Comparison of ENCODE assay signal across 9 cellular contexts in the genomic region with DNA sequence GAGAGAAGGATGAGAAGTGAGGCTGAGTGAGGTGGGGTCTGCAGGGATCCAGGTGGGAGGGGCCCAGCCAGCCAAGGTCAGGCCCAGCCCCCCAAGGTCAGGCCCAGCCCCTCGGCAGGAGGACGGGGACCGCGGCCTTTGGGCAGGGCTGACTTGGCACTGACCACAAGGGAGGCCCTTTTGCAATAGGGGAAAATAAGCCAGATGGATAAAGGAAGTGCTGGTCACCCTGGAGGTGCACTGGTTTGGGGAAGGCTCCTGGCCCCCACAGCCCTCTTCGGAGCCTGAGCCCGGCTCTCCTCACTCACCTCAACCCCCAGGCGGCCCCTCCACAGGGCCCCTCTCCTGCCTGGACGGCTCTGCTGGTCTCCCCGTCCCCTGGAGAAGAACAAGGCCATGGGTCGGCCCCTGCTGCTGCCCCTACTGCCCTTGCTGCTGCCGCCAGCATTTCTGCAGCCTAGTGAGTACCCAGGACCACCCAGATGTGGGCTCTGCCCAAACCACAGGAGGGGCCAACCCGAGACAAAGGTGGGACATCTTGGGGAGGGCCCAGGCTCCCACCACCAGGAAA. TPM values are rescaled to one million over a fixed set of nuclear protein-coding genes. Genes with fewer than 3 reads are reported as not detected.
A peak's percentile ranks its signal among the peaks of the same experiment; 100 is the strongest.
DNase-seq lines count a peak whose midpoint lies in the region; ATAC-seq, FAIRE-seq and TF ChIP-seq lines count a peak whose summit lies in the region.
"Had no signal": no experiment of that assay in that cellular context is flagged by ENCODE, and none has a peak within 500 bp of the region (broad histone marks: within the 10 kb centered on the region; RNA-seq: fewer than 3 reads in every experiment).

A gene (plus strand): TSS at position 227 of the 571 bp plus-strand sequence. CDS start 170 bp downstream, at position 397.

- H3K4me1 ChIP-seq in IMR-90 (ENCODE audit: control insufficient read depth, insufficient read depth, low read length) (peaks cover 8% of the 10 kb centered on the region), keratinocyte (ENCODE audit: control insufficient read depth, extremely low read depth, insufficient read depth, low read length) (peaks cover 4% of the 10 kb centered on the region), stomach (peaks cover 0 to 35% (median 0%) of the 10 kb centered on the region in 4 donors)

- FAIRE-seq in keratinocyte (lab: Jason Lieb, UNC) = no peak
- FAIRE-seq in GM19239 (lab: Jason Lieb, UNC) = no peak

- H3K36me3 Mint-ChIP-seq in activated naive CD8-positive, alpha-beta T cell treated with anti-CD3 and anti-CD28 coated beads, Interleukin-2, amount 10 ng/mL, durations not matched to agents 7 days and 5 days = peaks cover 2% of the 10 kb centered on the region

- H2BK20ac ChIP-seq in IMR-90 (ENCODE audit: low read depth, low read length) = no peak within 1 kb of the TSS

- H3K27me3 ChIP-seq in IMR-90 (ENCODE audit: control insufficient read depth, insufficient read depth, low read length) = no peaks in the 10 kb centered on the region
- H3K27me3 ChIP-seq in keratinocyte (ENCODE audit: control insufficient read depth, extremely low read depth, insufficient read depth, low read length) = no peaks in the 10 kb centered on the region
- no peaks in the 10 kb centered on the region for H3K27me3 ChIP-seq in stomach

- H4K5ac ChIP-seq in IMR-90 (ENCODE audit: low read depth, low read length) = peak within 1 kb of the TSS; percentile 95

- no peak within 1 kb of the TSS; the same call in 2 of the 3 replicates for H2BK15ac ChIP-seq in IMR-90 (ENCODE audit: low read depth, low read length)

- TF ChIP-seq CTCF in IMR-90 (conservative IDR thresholded peaks at IDR 0.05; ENCODE audit: low read depth, low read length) (no peak), keratinocyte (optimal IDR thresholded peaks at IDR 0.05 in 1 of 3, IDR thresholded peaks at IDR 0.05 in 1 of 3, conservative IDR thresholded peaks at IDR 0.05 in 1 of 3; ENCODE audit: extremely low read depth in 1 of 3, insufficient read depth in 2 of 3, low read length in 3 of 3) (no peak), stomach (IDR thresholded peaks at IDR 0.05) (no peak)

- H3K27ac Mint-ChIP-seq in activated naive CD8-positive, alpha-beta T cell treated with anti-CD3 and anti-CD28 coated beads, Interleukin-2, amount 10 ng/mL, durations not matched to agents 7 days and 5 days = peak within 1 kb of the TSS; percentile 94

- H3K14ac ChIP-seq in IMR-90 (replicated peaks; ENCODE audit: low read depth, low read length) = peak within 1 kb of the TSS; percentile 89; the same call in 1 of the 2 replicates

- H4K20me1 ChIP-seq in IMR-90 (ENCODE audit: insufficient read depth, low read length) (no peaks in the 10 kb centered on the region), keratinocyte (ENCODE audit: control insufficient read depth, extremely low read depth, insufficient read depth, low read length) (no peaks in the 10 kb centered on the region)

- H3K4me3 ChIP-seq in IMR-90 (ENCODE audit: insufficient read depth, low read depth, low read length) (no peak within 1 kb of the TSS), keratinocyte (ENCODE audit: control insufficient read depth in 2 of 3, extremely low read depth in 1 of 3, insufficient read depth in 2 of 3, low read depth in 1 of 3, low read length in 3 of 3) (no peak within 1 kb of the TSS), stomach (peak within 1 kb of the TSS in 1 of 4 donors; percentile 29)

- TF ChIP-seq POLR2A in IMR-90 (IDR thresholded peaks at IDR 0.05; ENCODE audit: low read depth, low read length) (no peak), stomach (IDR thresholded peaks at IDR 0.05) (no peak)

- H3K9ac ChIP-seq in IMR-90 (ENCODE audit: low read depth, low read length) (no peak within 1 kb of the TSS), keratinocyte (ENCODE audit: control insufficient read depth, extremely low read depth, insufficient read depth, low read length) (no peak within 1 kb of the TSS)

- CTCF ChIA-PET in IMR-90 (lab: Yijun Ruan, JAX) = no interaction called here

- dilution Hi-C loops in IMR-90 (cut with HindIII; ENCODE audit: low sequenced_read_pairs, unreplicated experiment) (no loop called here), keratinocyte (cut with MboI; ENCODE audit: extremely low pct_ligation_motif_present, low sequenced_read_pairs) (no loop called here)

- H3K4me1 Mint-ChIP-seq in activated naive CD8-positive, alpha-beta T cell treated with anti-CD3 and anti-CD28 coated beads, Interleukin-2, amount 10 ng/mL, durations not matched to agents 7 days and 5 days = peaks cover 24% of the 10 kb centered on the region

- 39% methylated on average over 3 of the region's 12 CpGs; no CpG with 5 or more reads in 1 of the 2 experiments for WGBS in IMR-90 (ENCODE audit: extremely low coverage in 2 of 2, insufficient read length in 1 of 2), 2 experiments
- 4 to 51% (median 36%) methylated on average over 4 to 12 of the region's 12 CpGs for WGBS in stomach, 5 donors

- no peak within 1 kb of the TSS for H3K56ac ChIP-seq in IMR-90 (ENCODE audit: extremely low read depth, insufficient read depth, low read length)

- ATAC-seq in IMR-90 (ENCODE audit: low read depth) = peak; percentile 19
- ATAC-seq in activated naive CD8-positive, alpha-beta T cell treated with anti-CD3 and anti-CD28 coated beads, Interleukin-2, amount 10 ng/mL, durations not matched to agents 7 days and 5 days (ENCODE audit: low read depth) = no peak
- no peak for ATAC-seq in HG03521 (IDR thresholded peaks at IDR 0.05; ENCODE audit: unreplicated experiment)
- ATAC-seq: PC-3 had no signal

- H3K4me2 ChIP-seq in IMR-90 (ENCODE audit: low read depth, low read length) (0 out of 2 replicates have a peak within 1 kb of the TSS, but pooled peaks have one; percentile 14), keratinocyte (ENCODE audit: control insufficient read depth, extremely low read depth, insufficient read depth, low read depth, low read length) (no peak within 1 kb of the TSS)

- POLR2A ChIA-PET in IMR-90 (lab: Charles Lee; ENCODE audit: unreplicated experiment) = no interaction called here
- POLR2A ChIA-PET in activated naive CD8-positive, alpha-beta T cell treated with anti-CD3 and anti-CD28 coated beads, Interleukin-2, amount 10 ng/mL, durations not matched to agents 7 days and 5 days (lab: Charles Lee) = no interaction called here

- peak within 1 kb of the TSS; percentile 62 to 74 for H4K8ac ChIP-seq in IMR-90 (ENCODE audit: low read depth in 2 of 2, low read length in 2 of 2)

- peak within 1 kb of the TSS; percentile 24; the same call in 1 of the 2 replicates for H2AK5ac ChIP-seq in IMR-90 (ENCODE audit: low read depth, low read length)

- peak within 1 kb of the TSS; percentile 61 for H2AK9ac ChIP-seq in IMR-90 (replicated peaks; ENCODE audit: low read depth, low read length, poor library complexity)

- intact Hi-C loops in IMR-90 (cut with micrococcal nuclease) = no loop called here
- intact Hi-C loops in stomach (cut with DNase I; ENCODE audit: low total_unique reads) = no loop called here

- no peaks in the 10 kb centered on the region for H3K27me3 Mint-ChIP-seq in activated naive CD8-positive, alpha-beta T cell treated with anti-CD3 and anti-CD28 coated beads, Interleukin-2, amount 10 ng/mL, durations not matched to agents 7 days and 5 days

- BruUV-seq in IMR-90 (replicated peaks; lab: Mats Ljungman, UMichigan) = no TSS peak

- H3K27ac ChIP-seq in IMR-90 (ENCODE audit: insufficient read depth, low read length) = no peak within 1 kb of the TSS; the same call in 1 of the 2 replicates
- no peak within 1 kb of the TSS for H3K27ac ChIP-seq in keratinocyte (ENCODE audit: control insufficient read depth, insufficient read depth, low read length)
- H3K27ac ChIP-seq in stomach = peak within 1 kb of the TSS in 4 of 5 donors; percentile 34 to 79 (median 56)

- H2BK120ac ChIP-seq in IMR-90 (ENCODE audit: low read depth, low read length) = no peak within 1 kb of the TSS

- H4K91ac ChIP-seq in IMR-90 (ENCODE audit: insufficient read depth, low read depth, low read length) = no peak within 1 kb of the TSS; the same call in 1 of the 2 replicates

- no peak for TF ChIP-seq RAD21 in IMR-90 (IDR thresholded peaks at IDR 0.05; ENCODE audit: low read length)

- DNase-seq in IMR-90 = no peak
- DNase-seq in activated naive CD8-positive, alpha-beta T cell treated with anti-CD3 and anti-CD28 coated beads, Interleukin-2, amount 10 ng/mL, durations not matched to agents 7 days and 5 days = no peak
- DNase-seq in keratinocyte (ENCODE audit: low read depth, low spot score) = no peak
- DNase-seq in stomach = no peak
- no peak for DNase-seq in cerebellar cortex (ENCODE audit: low spot score)
- no peak for DNase-seq in GM19239 (ENCODE audit: insufficient read length, low spot score)
- DNase-seq: activated effector memory CD4-positive, alpha-beta T cell treated with Interleukin-2 at 50 U/mL for 16 hours; PC-3 had no signal

- peak within 1 kb of the TSS; percentile 46 for H3K4ac ChIP-seq in IMR-90 (ENCODE audit: low read depth, low read length)

- peak within 1 kb of the TSS; percentile 27 for H2BK5ac ChIP-seq in IMR-90 (ENCODE audit: low read depth, low read length, poor library complexity, severe bottlenecking)

- no peaks in the 10 kb centered on the region for H3K79me2 ChIP-seq in keratinocyte (ENCODE audit: control insufficient read depth, insufficient read depth, low read length)

- in situ Hi-C loops in IMR-90 (cut with MboI; ENCODE audit: low sequenced_read_pairs) = no loop called here

- no peaks in the 10 kb centered on the region for H3K79me1 ChIP-seq in IMR-90 (ENCODE audit: low read depth in 1 of 2, low read length in 2 of 2)

- no peak for TF ChIP-seq EP300 in stomach (IDR thresholded peaks at IDR 0.05)

- H3K36me3 ChIP-seq in IMR-90 (ENCODE audit: control insufficient read depth, insufficient read depth, low read length) (no peaks in the 10 kb centered on the region), keratinocyte (ENCODE audit: control insufficient read depth in 2 of 2, extremely low read depth in 1 of 2, insufficient read depth in 2 of 2, low read length in 2 of 2) (no peaks in the 10 kb centered on the region), stomach (peaks cover 0 to 6% (median 0%) of the 10 kb centered on the region in 4 donors)

- peak within 1 kb of the TSS; percentile 92 for H2AFZ ChIP-seq in IMR-90 (replicated peaks; ENCODE audit: low read length, poor library complexity)
- H2AFZ ChIP-seq in keratinocyte (ENCODE audit: control insufficient read depth, low read length) = peak within 1 kb of the TSS; percentile 33

- H3K9me3 Mint-ChIP-seq in activated naive CD8-positive, alpha-beta T cell treated with anti-CD3 and anti-CD28 coated beads, Interleukin-2, amount 10 ng/mL, durations not matched to agents 7 days and 5 days = no peaks in the 10 kb centered on the region

- H3K9me3 ChIP-seq in IMR-90 (ENCODE audit: control insufficient read depth, insufficient read depth, low read length) = no peaks in the 10 kb centered on the region
- H3K9me3 ChIP-seq in keratinocyte (ENCODE audit: control insufficient read depth, low read depth, low read length) = no peaks in the 10 kb centered on the region
- H3K9me3 ChIP-seq in stomach = no peaks in the 10 kb centered on the region

- 0 out of 2 replicates have a peak, but pooled peaks cover 6% of the 10 kb centered on the region for H3K9me1 ChIP-seq in IMR-90 (ENCODE audit: insufficient read depth, low read length)
- H3K9me1 ChIP-seq in keratinocyte (ENCODE audit: control insufficient read depth, extremely low read depth, insufficient read depth, low read length) = no peaks in the 10 kb centered on the region

- H3K18ac ChIP-seq in IMR-90 (ENCODE audit: low read depth, low read length) = peak within 1 kb of the TSS; percentile 26; the same call in 1 of the 2 replicates

- H3K4me3 Mint-ChIP-seq in activated naive CD8-positive, alpha-beta T cell treated with anti-CD3 and anti-CD28 coated beads, Interleukin-2, amount 10 ng/mL, durations not matched to agents 7 days and 5 days = peak within 1 kb of the TSS; percentile 52

- 0 out of 2 replicates have a peak within 1 kb of the TSS, but pooled peaks have one; percentile 46 for H3K23ac ChIP-seq in IMR-90 (ENCODE audit: low read depth, low read length)

RNA-seq across cellular contexts. Expression of the gene that starts here (rescaled TPM):
- total RNA-seq in IMR-90 (2012; rRNA removed) (not detected in 2 replicates), stomach (1 to 10 TPM in 2 of 5 donors, not detected in 3; 3.1 to 10.0 TPM)
- polyA plus RNA-seq in IMR-90 (2012; rRNA removed) (0.13 and 0.56 TPM in 2 replicates), keratinocyte (0.17 to 0.59 TPM (median 0.33 TPM) in 3 replicates), stomach (1 to 10 TPM; 1.4 to 3.1 (median 1.9) TPM)
- polyA plus RNA-seq in IMR-90 (2012; cell fraction: cytosol; rRNA removed) = 0.29 TPM in 1 of 2 replicates, not detected in the other
- 3.6 and 4.6 TPM in 2 replicates for polyA plus RNA-seq in IMR-90 (2012; cell fraction: nucleus; rRNA removed; ENCODE audit: low replicate concordance)
- total RNA-seq in activated naive CD8-positive, alpha-beta T cell treated with anti-CD3 and anti-CD28 coated beads, Interleukin-2, amount 10 ng/mL, durations not matched to agents 7 days and 5 days = 1 to 10 TPM; 4.1 to 5.1 TPM
- not detected for polyA plus RNA-seq in keratinocyte (2011; ENCODE audit: low read depth)
- 0.10 TPM in 1 of 2 replicates, not detected in the other for polyA plus RNA-seq in keratinocyte (2011; cell fraction: cytosol; rRNA removed)
- polyA plus RNA-seq in keratinocyte (2011; cell fraction: nucleus; rRNA removed) = 1.7 and 1.9 TPM in 2 replicates
- 1.5 TPM in 1 of 2 replicates, not detected in the other for polyA plus RNA-seq in keratinocyte (2012; ENCODE audit: low replicate concordance)
- polyA minus RNA-seq in keratinocyte = 0.32 to 0.56 TPM in 2 of 3 replicates, not detected in the other
- not detected for polyA minus RNA-seq in keratinocyte (2011; cell fraction: cytosol; rRNA and poly(A)+ RNA removed)
- 0.53 and 3.0 TPM in 2 replicates for polyA minus RNA-seq in keratinocyte (2011; cell fraction: nucleus; rRNA and poly(A)+ RNA removed)

Comparison
In these comparisons a context has a peak if more than half of its experiments do, and no peak if none do; other contexts are left out.
1. H3K27ac ChIP-seq: peak in stomach (4 of 5); none in IMR-90 (single experiment) and keratinocyte (single experiment).